ENCODE assay signal across 1 cellular context in the genomic region with DNA sequence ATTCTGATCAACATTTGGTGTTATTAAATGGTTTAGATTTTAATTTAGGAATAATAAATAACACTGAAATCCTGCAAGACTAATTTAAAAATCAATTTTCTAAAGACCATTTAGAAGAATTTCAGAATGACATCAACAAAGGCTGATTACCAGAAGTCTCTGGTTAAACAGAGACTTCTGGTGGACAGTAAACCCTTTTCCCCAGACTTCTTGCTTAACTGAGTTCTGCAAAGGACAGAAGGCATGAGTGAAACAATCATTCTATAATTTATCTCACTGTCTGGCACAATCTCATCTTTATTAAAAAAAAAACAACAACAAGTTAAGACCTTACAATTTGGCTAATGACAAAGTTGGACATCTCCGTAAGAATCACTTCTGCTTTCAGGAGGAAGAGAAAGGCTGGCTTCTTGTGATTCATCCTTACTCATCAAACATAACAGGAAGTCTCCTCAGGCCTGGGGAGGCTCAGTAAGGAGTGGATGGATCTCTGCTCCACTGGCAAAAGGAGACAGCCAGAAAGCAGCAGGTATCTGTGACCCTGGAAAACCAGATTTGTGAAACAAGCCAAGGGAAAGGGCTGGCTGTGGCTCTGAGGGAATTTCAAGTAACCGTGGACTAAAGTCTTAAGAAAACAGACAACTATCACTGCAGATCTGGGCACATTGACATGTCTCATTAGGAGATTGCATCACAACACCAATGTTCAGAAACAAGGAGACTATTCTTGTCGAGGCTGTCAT.
TF ChIP-seq lines count a peak whose summit lies in the region.

No MANE protein-coding gene starts in this region.

TF ChIP-seq in HCT116, 20 proteins besides CTCF, POLR2A, EP300 and RAD21 (continued from another document):
- TF ChIP-seq, protein P1, sequence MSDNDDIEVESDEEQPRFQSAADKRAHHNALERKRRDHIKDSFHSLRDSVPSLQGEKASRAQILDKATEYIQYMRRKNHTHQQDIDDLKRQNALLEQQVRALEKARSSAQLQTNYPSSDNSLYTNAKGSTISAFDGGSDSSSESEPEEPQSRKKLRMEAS (IDR thresholded peaks at IDR 0.05), result peak; percentile 50; the same call in 1 of the 2 replicates
- TF ChIP-seq EZH2 (IDR thresholded peaks at IDR 0.05) (no peak), FOSL1 (IDR thresholded peaks at IDR 0.05; ENCODE audit: low read depth) (peak; percentile 98), CBX3 (IDR thresholded peaks at IDR 0.05; ENCODE audit: low read depth) (peak; percentile 81; the same call in 1 of the 2 replicates), EZH2phosphoT487 (IDR thresholded peaks at IDR 0.05; ENCODE audit: borderline replicate concordance) (no peak), SRF (IDR thresholded peaks at IDR 0.05; ENCODE audit: low read depth) (peak; percentile 72), ZNF274 (IDR thresholded peaks at IDR 0.05; ENCODE audit: low read depth, low read length) (no peak), SIN3A (IDR thresholded peaks at IDR 0.05; ENCODE audit: low read depth) (peak; percentile 55; the same call in 1 of the 2 replicates), ELF1 (IDR thresholded peaks at IDR 0.05; ENCODE audit: borderline replicate concordance, low read depth) (no peak; the same call in 1 of the 2 replicates), ZFX (IDR thresholded peaks at IDR 0.05) (no peak), JUND (IDR thresholded peaks at IDR 0.05) (peak; percentile 91), TCF7L2 (IDR thresholded peaks at IDR 0.05; ENCODE audit: borderline replicate concordance, extremely low read depth, insufficient read depth, insufficient read length) (no peak), CEBPB (IDR thresholded peaks at IDR 0.05; ENCODE audit: low read depth) (peak; percentile 95), YY1 (IDR thresholded peaks at IDR 0.05; ENCODE audit: extremely low read depth, insufficient replicate concordance, low read depth, low read length) (peak; percentile 50)
- TF ChIP-seq, protein P2, sequence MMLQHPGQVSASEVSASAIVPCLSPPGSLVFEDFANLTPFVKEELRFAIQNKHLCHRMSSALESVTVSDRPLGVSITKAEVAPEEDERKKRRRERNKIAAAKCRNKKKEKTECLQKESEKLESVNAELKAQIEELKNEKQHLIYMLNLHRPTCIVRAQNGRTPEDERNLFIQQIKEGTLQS (IDR thresholded peaks at IDR 0.05), result peak; percentile 57; the same call in 1 of the 2 replicates
- TF ChIP-seq, protein P3, sequence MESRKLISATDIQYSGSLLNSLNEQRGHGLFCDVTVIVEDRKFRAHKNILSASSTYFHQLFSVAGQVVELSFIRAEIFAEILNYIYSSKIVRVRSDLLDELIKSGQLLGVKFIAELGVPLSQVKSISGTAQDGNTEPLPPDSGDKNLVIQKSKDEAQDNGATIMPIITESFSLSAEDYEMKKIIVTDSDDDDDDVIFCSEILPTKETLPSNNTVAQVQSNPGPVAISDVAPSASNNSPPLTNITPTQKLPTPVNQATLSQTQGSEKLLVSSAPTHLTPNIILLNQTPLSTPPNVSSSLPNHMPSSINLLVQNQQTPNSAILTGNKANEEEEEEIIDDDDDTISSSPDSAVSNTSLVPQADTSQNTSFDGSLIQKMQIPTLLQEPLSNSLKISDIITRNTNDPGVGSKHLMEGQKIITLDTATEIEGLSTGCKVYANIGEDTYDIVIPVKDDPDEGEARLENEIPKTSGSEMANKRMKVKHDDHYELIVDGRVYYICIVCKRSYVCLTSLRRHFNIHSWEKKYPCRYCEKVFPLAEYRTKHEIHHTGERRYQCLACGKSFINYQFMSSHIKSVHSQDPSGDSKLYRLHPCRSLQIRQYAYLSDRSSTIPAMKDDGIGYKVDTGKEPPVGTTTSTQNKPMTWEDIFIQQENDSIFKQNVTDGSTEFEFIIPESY (IDR thresholded peaks at IDR 0.05; ENCODE audit: extremely low read depth, insufficient replicate concordance, low read length), result no peak
